Comparison of ENCODE assay signal across 14 cellular contexts in genomic region chr20:59014680-59015389, GRCh38. TPM values are rescaled to one million over a fixed set of nuclear protein-coding genes. Genes with fewer than 3 reads are reported as not detected.
DNase-seq lines count a peak whose midpoint lies in the region; ATAC-seq and TF ChIP-seq lines count a peak whose summit lies in the region.
"Had no signal": no experiment of that assay in that cellular context is flagged by ENCODE, and none has a peak within 500 bp of the region (broad histone marks: within the 10 kb centered on the region; RNA-seq: fewer than 3 reads in every experiment).

No MANE protein-coding gene starts in this region.

- no peaks in the 10 kb centered on the region for H3K9me3 Mint-ChIP-seq in brain
- H3K9me3 Mint-ChIP-seq: mesothelial cell of epicardium had no signal

- intact Hi-C loops in spleen (cut with DNase I; ENCODE audit: low total_unique reads), result no loop called here

- peak; percentile 11 to 15 for DNase-seq in activated T-cell treated with anti-CD3 and anti-CD28 coated beads, Interleukin-2, amount 50 U/mL, for 48 hours
- DNase-seq in activated T-cell treated with anti-CD3 and anti-CD28 coated beads for 4 hours (no peak), spleen (peak; percentile 68), mucosa of gallbladder (ENCODE audit: low spot score) (no peak)
- DNase-seq: anterior cingulate cortex, NCI-H2029 treated with DMSO at 0.1 percent for 48 hours had no signal

- H3K9me3 ChIP-seq in spleen, result no peaks in the 10 kb centered on the region
- H3K9me3 ChIP-seq: HAP-1, vagina had no signal

- no peaks in the 10 kb centered on the region for H3K36me3 Mint-ChIP-seq in brain
- H3K36me3 Mint-ChIP-seq: mesothelial cell of epicardium had no signal

- no peak overlapping the region for H3K4me3 ChIP-seq in spleen
- H3K4me3 ChIP-seq: HAP-1, vagina had no signal

- TF ChIP-seq POLR2A in spleen (IDR thresholded peaks at IDR 0.05), result no peak

- H3K4me3 Mint-ChIP-seq in brain, result no peak overlapping the region
- H3K4me3 Mint-ChIP-seq: mesothelial cell of epicardium had no signal

- WGBS in spleen, 5 donors, result 78 to 88% (median 82%) methylated on average over 13 to 17 of the region's 17 CpGs

- H3K27me3 ChIP-seq in spleen (replicated peaks in 1 of 7), result no peaks in the 10 kb centered on the region
- H3K27me3 ChIP-seq: vagina had no signal

- H3K36me3 ChIP-seq in spleen, result peaks cover 0 to 5% (median 0%) of the 10 kb centered on the region in 6 donors
- H3K36me3 ChIP-seq: HAP-1, vagina had no signal

- peaks cover 4% of the 10 kb centered on the region for H3K27me3 Mint-ChIP-seq in brain

- no peak overlapping the region for H3K27ac ChIP-seq in spleen
- H3K27ac ChIP-seq: vagina had no signal

- TF ChIP-seq CTCF in brain (conservative IDR thresholded peaks at IDR 0.05), result no peak
- TF ChIP-seq CTCF in spleen (IDR thresholded peaks at IDR 0.05 in 8 of 11, conservative IDR thresholded peaks at IDR 0.05 in 3 of 11), result no peak

- no peak for ATAC-seq in HG03520 (IDR thresholded peaks at IDR 0.05; ENCODE audit: unreplicated experiment)

- peaks cover 9 to 70% (median 39%) of the 10 kb centered on the region in 6 donors for H3K4me1 ChIP-seq in spleen

- H3K4me1 Mint-ChIP-seq in brain, result peaks cover 20% of the 10 kb centered on the region

- peak overlapping the region in 3 of 5 experiments; percentile 33 to 72 (median 65) for H3K27ac Mint-ChIP-seq in brain
- H3K27ac Mint-ChIP-seq: mesothelial cell of epicardium had no signal

RNA-seq across cellular contexts. Expression of gene TUBB1, which starts 4.4 kb away (rescaled TPM):
- polyA plus RNA-seq in brain (ENCODE audit: insufficient read depth, low read depth, low replicate concordance) (not detected), spleen (1 to 10 TPM in 1 of 3 donors, under 1 TPM in 2; 0.63 to 1.6 (median 0.93) TPM)
- total RNA-seq in spleen (10 to 100 TPM; 15.1 to 34.3 (median 26.6) TPM), mucosa of gallbladder (0.09 TPM)
- total RNA-seq: fibroblast of villous mesenchyme, MCF 10A, mesothelial cell of epicardium, vagina had no signal
- polyA plus RNA-seq: AG04450 had no signal

RNA-seq across cellular contexts. Expression of gene CTSZ, which starts 7.8 kb away (rescaled TPM):
- polyA plus RNA-seq in brain (ENCODE audit: insufficient read depth, low read depth, low replicate concordance) (32.2 TPM), spleen (100 to 1,000 TPM; 202 to 276 (median 223) TPM)
- total RNA-seq in spleen (100 to 1,000 TPM; 198 to 286 (median 238) TPM), mucosa of gallbladder (101 TPM)

RNA-seq across cellular contexts. Expression of gene ATP5F1E, which starts 17.3 kb away (rescaled TPM):
- 87.4 TPM for polyA plus RNA-seq in brain (ENCODE audit: insufficient read depth, low read depth, low replicate concordance)
- 10 to 100 TPM; 24.2 to 67.9 (median 63.4) TPM for total RNA-seq in spleen
- polyA plus RNA-seq in spleen, result 10 to 100 TPM; 59.8 to 71.1 (median 69.1) TPM
- 60.1 TPM for total RNA-seq in mucosa of gallbladder

RNA-seq across cellular contexts. Expression of gene PRELID3B, which starts 27.8 kb away (rescaled TPM):
- polyA plus RNA-seq in brain (ENCODE audit: insufficient read depth, low read depth, low replicate concordance) (38.3 TPM), spleen (10 to 100 TPM; 20.6 to 26.8 (median 25.3) TPM)
- total RNA-seq in spleen (10 to 100 TPM; 39.3 to 46.8 (median 41.3) TPM), mucosa of gallbladder (35.0 TPM)

RNA-seq across cellular contexts. Expression of gene NELFCD, which starts 33.8 kb away (rescaled TPM):
- polyA plus RNA-seq in brain (ENCODE audit: insufficient read depth, low read depth, low replicate concordance), result 153 TPM
- 10 to 100 TPM; 56.1 to 78.3 (median 61.1) TPM for total RNA-seq in spleen
- polyA plus RNA-seq in spleen, result 10 to 100 TPM; 38.4 to 58.3 (median 56.9) TPM
- total RNA-seq in mucosa of gallbladder, result 55.2 TPM

Comparison
In these comparisons a context has a peak if more than half of its experiments do, and no peak if none do; other contexts are left out.
1. DNase-seq: peak in activated T-cell treated with anti-CD3 and anti-CD28 coated beads, Interleukin-2, amount 50 U/mL, for 48 hours (2 of 2) and spleen (single experiment); none in activated T-cell treated with anti-CD3 and anti-CD28 coated beads for 4 hours (single experiment) and mucosa of gallbladder (single experiment).
2. RNA of gene TUBB1, which starts 4.4 kb away (total RNA-seq): 15.1 to 34.3 TPM in spleen; 0.09 TPM in mucosa of gallbladder (single experiment); every median in the first group is over 10 times any median in the second.